ENCODE assay signal across 13 cellular contexts in genomic region chr12:15152456-15152855, GRCh38.
DNase-seq lines count a peak whose midpoint lies in the region; ATAC-seq and TF ChIP-seq lines count a peak whose summit lies in the region.
"Had no signal": no experiment of that assay in that cellular context is flagged by ENCODE, and none has a peak within 500 bp of the region (broad histone marks: within the 10 kb centered on the region; RNA-seq: fewer than 3 reads in every experiment).

No MANE protein-coding gene starts in this region.

- no peaks in the 10 kb centered on the region for H3K36me3 ChIP-seq in GM23248 (ENCODE audit: low read depth)
- H3K36me3 ChIP-seq in brain microvascular endothelial cell (replicated peaks), result no peaks in the 10 kb centered on the region
- H3K36me3 ChIP-seq in right atrium auricular region, result no peaks in the 10 kb centered on the region
- no peaks in the 10 kb centered on the region for H3K36me3 ChIP-seq in skeletal muscle satellite cell (ENCODE audit: insufficient read depth, low read length)
- H3K36me3 ChIP-seq in effector memory CD4-positive, alpha-beta T cell (ENCODE audit: control insufficient read depth, insufficient read depth, low read length), result no peaks in the 10 kb centered on the region

- no peaks in the 10 kb centered on the region for H3F3A ChIP-seq in GM23248 (ENCODE audit: insufficient read depth)

- H3K4me1 ChIP-seq in GM23248 (ENCODE audit: insufficient read depth) (peaks cover 10% of the 10 kb centered on the region; the same call in 1 of the 2 replicates), right atrium auricular region (peaks cover 0 to 19% of the 10 kb centered on the region in 2 donors), skeletal muscle satellite cell (ENCODE audit: control insufficient read depth, insufficient read depth, low read length) (peaks cover 33% of the 10 kb centered on the region)
- no peaks in the 10 kb centered on the region for H3K4me1 ChIP-seq in effector memory CD4-positive, alpha-beta T cell (ENCODE audit: control insufficient read depth, insufficient read depth, low read length, poor library complexity, severe bottlenecking)

- no peak overlapping the region for H3K9ac ChIP-seq in GM23248
- peak overlapping the region; percentile 44 for H3K9ac ChIP-seq in skeletal muscle satellite cell (ENCODE audit: low read depth, low read length)

- H3K79me2 ChIP-seq in GM23248 (ENCODE audit: insufficient read depth), result no peaks in the 10 kb centered on the region

- TF ChIP-seq CTCF in brain microvascular endothelial cell (IDR thresholded peaks at IDR 0.05; ENCODE audit: low read depth, low read length, missing control alignments) (peak; percentile 55), right atrium auricular region (IDR thresholded peaks at IDR 0.05) (peak in 1 of 2 donors; percentile 43)

- H3K27me3 ChIP-seq in GM23248 (replicated peaks; ENCODE audit: insufficient read depth), result peaks cover 57% of the 10 kb centered on the region
- no peaks in the 10 kb centered on the region for H3K27me3 ChIP-seq in brain microvascular endothelial cell (replicated peaks)
- H3K27me3 ChIP-seq in right atrium auricular region, result no peaks in the 10 kb centered on the region
- H3K27me3 ChIP-seq in skeletal muscle satellite cell (ENCODE audit: control insufficient read depth, insufficient read depth, low read length), result no peaks in the 10 kb centered on the region
- no peaks in the 10 kb centered on the region for H3K27me3 ChIP-seq in effector memory CD4-positive, alpha-beta T cell (replicated peaks; ENCODE audit: control insufficient read depth, insufficient read depth, low read length, poor library complexity, severe bottlenecking)

- H2AFZ ChIP-seq in GM23248, result no peak overlapping the region

- WGBS in GM23248 (ENCODE audit: low coverage in 1 of 2, low lambda C conversion rate in 2 of 2, missing lambda C conversion rate in 2 of 2), 2 experiments, result 3% methylated on average over 1 of the region's 1 CpG

- H3K27ac ChIP-seq in GM23248 (no peak overlapping the region), brain microvascular endothelial cell (no peak overlapping the region), right atrium auricular region (peak overlapping the region; percentile 52 to 69)
- H3K27ac ChIP-seq in effector memory CD4-positive, alpha-beta T cell (ENCODE audit: insufficient read depth, low read length, poor library complexity, severe bottlenecking), result no peak overlapping the region

- H3K4me2 ChIP-seq in GM23248 (ENCODE audit: unreplicated experiment), result no peak overlapping the region
- H3K4me2 ChIP-seq in skeletal muscle satellite cell (ENCODE audit: low read length), result no peak overlapping the region

- H3K4me3 ChIP-seq in GM23248 (no peak overlapping the region), brain microvascular endothelial cell (ENCODE audit: low read depth, low read length) (no peak overlapping the region), right atrium auricular region (no peak overlapping the region), skeletal muscle satellite cell (ENCODE audit: low read length) (no peak overlapping the region)
- H3K4me3 ChIP-seq in effector memory CD4-positive, alpha-beta T cell (ENCODE audit: insufficient read depth, low read depth, low read length, poor library complexity, severe bottlenecking), result no peak overlapping the region

- no peaks in the 10 kb centered on the region for H3K9me2 ChIP-seq in GM23248 (ENCODE audit: insufficient read depth)

- H3K9me3 ChIP-seq in GM23248 (ENCODE audit: low read depth) (no peaks in the 10 kb centered on the region), right atrium auricular region (no peaks in the 10 kb centered on the region), skeletal muscle satellite cell (replicated peaks; ENCODE audit: low read length) (no peaks in the 10 kb centered on the region)
- no peaks in the 10 kb centered on the region for H3K9me3 ChIP-seq in effector memory CD4-positive, alpha-beta T cell (ENCODE audit: control insufficient read depth, low read length)

- no peaks in the 10 kb centered on the region for H4K20me1 ChIP-seq in GM23248 (ENCODE audit: insufficient read depth)

- DNase-seq in GM23248, result peak; percentile 37
- DNase-seq in brain microvascular endothelial cell, result no peak
- DNase-seq in right atrium auricular region (ENCODE audit: low spot score), result no peak
- DNase-seq in GF-D8 (lab: John Stamatoyannopoulos, UW), result no peak
- DNase-seq in effector memory CD4-positive, alpha-beta T cell, result no peak
- no peak for DNase-seq in superior temporal gyrus (ENCODE audit: extremely low spot score)
- DNase-seq: activated CD4-positive, alpha-beta T cell treated with anti-CD3 and anti-CD28 coated beads, Interleukin-2, amount 50 U/mL, for 4 hours; DMS79; NCI-H1092 treated with DMSO at 0.1 percent for 48 hours; RPMI8226; stimulated activated CD4-positive, alpha-beta T cell treated with anti-CD3 and anti-CD28 coated beads, Interleukin-2, amount 100 ng/mL, for 48 hours had no signal

- in situ Hi-C loops in GM23248 (cut with MboI) (no loop called here), brain microvascular endothelial cell (cut with HindIII; ENCODE audit: low pct_ligation_motif_present, low sequenced_read_pairs) (no loop called here)

- ATAC-seq in HG03108 (IDR thresholded peaks at IDR 0.05; ENCODE audit: unreplicated experiment), result no peak

Comparison
In these comparisons a context has a peak if more than half of its experiments do, and no peak if none do; other contexts are left out.
1. H3K27ac ChIP-seq: peak in right atrium auricular region (2 of 2); none in GM23248 (single experiment), brain microvascular endothelial cell (single experiment) and effector memory CD4-positive, alpha-beta T cell (single experiment).